11 cellular contexts compared by ENCODE assay signal in the genomic region with DNA sequence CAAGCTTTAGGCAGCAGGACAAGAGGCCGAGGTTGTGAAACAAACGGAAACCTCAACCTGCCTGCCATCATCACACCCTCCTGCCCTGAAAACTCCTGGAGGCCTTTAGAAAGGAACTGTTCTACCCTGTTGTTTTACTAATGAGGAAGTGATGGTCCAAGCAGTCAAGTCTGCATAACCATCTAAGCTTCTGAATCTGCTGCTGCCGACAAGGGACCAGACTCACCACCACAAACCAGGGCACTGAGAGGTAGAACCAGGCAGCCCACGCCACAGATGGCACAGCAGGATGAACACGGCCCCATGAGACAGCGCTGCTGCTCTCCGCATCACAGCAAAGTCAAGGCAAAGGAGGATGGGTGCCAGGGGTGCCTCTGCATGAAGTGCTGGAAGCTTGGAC.
DNase-seq lines count a peak whose midpoint lies in the region; ATAC-seq and TF ChIP-seq lines count a peak whose summit lies in the region.
"Had no signal": no experiment of that assay in that cellular context is flagged by ENCODE, and none has a peak within 500 bp of the region (broad histone marks: within the 10 kb centered on the region; RNA-seq: fewer than 3 reads in every experiment).

No MANE protein-coding gene starts in this region.

- no peak overlapping the region for H3K27ac ChIP-seq in colonic mucosa
- H3K27ac ChIP-seq: esophagus muscularis mucosa had no signal

- no peak overlapping the region for H3K9ac ChIP-seq in colonic mucosa (ENCODE audit: low read depth in 2 of 2, low read length in 2 of 2)

- no peak for TF ChIP-seq CTCF in colonic mucosa (IDR thresholded peaks at IDR 0.05)

- H3K36me3 ChIP-seq in colonic mucosa (no peaks in the 10 kb centered on the region), HAP-1 (replicated peaks) (no peaks in the 10 kb centered on the region)

- H3K4me3 ChIP-seq in colonic mucosa (no peak overlapping the region), HAP-1 (no peak overlapping the region)
- H3K4me3 ChIP-seq: esophagus muscularis mucosa had no signal

- peak; percentile 44 for ATAC-seq in HG02763 (IDR thresholded peaks at IDR 0.05; ENCODE audit: unreplicated experiment)

- in situ Hi-C loops in HAP-1 (cut with MboI; ENCODE audit: low sequenced_read_pairs): no loop called here
- in situ Hi-C loops in G401 (cut with HindIII; ENCODE audit: low sequenced_read_pairs): no loop called here

- DNase-seq in activated gamma-delta T cell treated with Interleukin-2 at 50 U/mL for 16 hours: peak; percentile 34
- DNase-seq in activated gamma-delta T cell (lab: John Stamatoyannopoulos, UW): no peak
- DNase-seq in MV-4-11 (lab: John Stamatoyannopoulos, UW): peak; percentile 63
- peak; percentile 37 for DNase-seq in stimulated activated CD8-positive, alpha-beta memory T cell treated with anti-CD3 and anti-CD28 coated beads, Interleukin-4, amount 100 ng/mL, for 48 hours
- no peak for DNase-seq in colonic mucosa
- no peak for DNase-seq in HAP-1 (ENCODE audit: low spot score in 2 of 2)
- DNase-seq in G401 (ENCODE audit: low spot score): no peak
- DNase-seq: AML-193, OCI-M1 had no signal

- H3K9me3 ChIP-seq in colonic mucosa: no peaks in the 10 kb centered on the region
- no peaks in the 10 kb centered on the region for H3K9me3 ChIP-seq in HAP-1
- H3K9me3 ChIP-seq: esophagus muscularis mucosa had no signal

- intact Hi-C loops in colonic mucosa (cut with DNase I): no loop called here

- H3K27me3 ChIP-seq in colonic mucosa (no peaks in the 10 kb centered on the region), HAP-1 (ENCODE audit: low read depth) (no peaks in the 10 kb centered on the region)
- H3K27me3 ChIP-seq: esophagus muscularis mucosa had no signal

- H3K4me1 ChIP-seq in colonic mucosa: peaks cover 14% of the 10 kb centered on the region
- H3K4me1 ChIP-seq in HAP-1: peaks cover 4% of the 10 kb centered on the region

Comparison
In these comparisons a context has a peak if more than half of its experiments do, and no peak if none do; other contexts are left out.
1. DNase-seq: peak in activated gamma-delta T cell treated with Interleukin-2 at 50 U/mL for 16 hours (single experiment), MV-4-11 (single experiment) and stimulated activated CD8-positive, alpha-beta memory T cell treated with anti-CD3 and anti-CD28 coated beads, Interleukin-4, amount 100 ng/mL, for 48 hours (single experiment); none in activated gamma-delta T cell (single experiment), colonic mucosa (single experiment), HAP-1 (0 of 2) and G401 (single experiment).